8 cellular contexts compared by ENCODE assay signal in the genomic region with DNA sequence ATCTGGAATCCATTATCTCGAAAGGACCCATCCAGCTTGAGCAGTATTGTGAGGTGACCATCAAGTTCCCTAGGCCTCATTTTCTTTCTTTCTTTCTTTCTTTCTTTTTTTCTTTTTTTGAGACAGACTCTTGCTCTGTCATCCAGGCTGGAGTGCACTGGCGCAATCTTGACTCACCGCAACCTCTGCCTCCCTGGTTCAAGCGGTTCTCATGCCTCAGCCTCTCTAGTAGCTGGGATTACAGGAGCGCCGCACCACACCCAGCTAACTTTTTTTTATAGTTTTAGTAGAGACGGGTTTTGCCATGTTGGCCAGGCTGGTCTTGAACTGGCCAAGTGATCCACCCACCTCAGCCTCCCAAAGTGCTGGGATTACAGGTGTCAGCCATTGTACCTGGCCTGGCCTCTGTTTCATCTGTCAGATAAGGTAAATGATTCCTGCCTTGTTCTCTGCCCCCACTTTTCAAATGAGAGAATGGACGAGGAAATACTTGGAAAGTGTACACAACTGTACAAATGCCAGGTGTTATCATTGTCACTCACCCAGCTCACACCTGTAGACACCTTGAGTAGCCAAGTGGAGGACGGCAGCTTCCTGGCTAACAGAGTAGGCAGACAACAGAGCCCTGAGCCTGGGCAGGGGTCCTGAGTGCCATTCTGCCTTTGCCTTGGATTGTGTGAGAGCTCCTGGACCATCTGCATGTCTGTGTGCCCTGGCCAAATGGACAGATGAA. TPM values are rescaled to one million over a fixed set of nuclear protein-coding genes. Genes with fewer than 3 reads are reported as not detected.
DNase-seq lines count a peak whose midpoint lies in the region; TF ChIP-seq lines count a peak whose summit lies in the region.
"Had no signal": no experiment of that assay in that cellular context is flagged by ENCODE, and none has a peak within 500 bp of the region (broad histone marks: within the 10 kb centered on the region; RNA-seq: fewer than 3 reads in every experiment).

No MANE protein-coding gene starts in this region.

- H3K4me1 ChIP-seq in iPS-20b (ENCODE audit: insufficient read depth, low read length) (peaks cover 52% of the 10 kb centered on the region), subcutaneous abdominal adipose tissue (ENCODE audit: control insufficient read depth in 5 of 5, insufficient read depth in 5 of 5, low read length in 5 of 5) (peaks cover 18 to 63% (median 57%) of the 10 kb centered on the region in 5 donors)

- no peaks in the 10 kb centered on the region for H3K9me3 Mint-ChIP-seq in HFFc6

- H3K27me3 Mint-ChIP-seq in HFFc6 (ENCODE audit: insufficient read depth) = no peaks in the 10 kb centered on the region; the same call in 1 of the 2 replicates

- no peak for TF ChIP-seq CTCF in HFFc6 (IDR thresholded peaks at IDR 0.05)

- no peak overlapping the region; the same call in 1 of the 2 replicates for H3K4me3 Mint-ChIP-seq in HFFc6

- intact Hi-C loops in posterior vena cava (cut with DNase I) = loop anchor here in 1 of 2 donors (10.0 kb wide), 1 partner anchor 52 kb away; no protein-coding TSS in a partner anchor

- H3K9me3 ChIP-seq in iPS-20b (ENCODE audit: insufficient read depth, low read depth, low read length) (no peaks in the 10 kb centered on the region), subcutaneous abdominal adipose tissue (ENCODE audit: control insufficient read depth in 5 of 5, low read length in 5 of 5) (no peaks in the 10 kb centered on the region)

- no peaks in the 10 kb centered on the region for H3K27me3 ChIP-seq in iPS-20b (ENCODE audit: insufficient read depth, low read length)
- no peaks in the 10 kb centered on the region for H3K27me3 ChIP-seq in subcutaneous abdominal adipose tissue (ENCODE audit: control insufficient read depth in 5 of 5, insufficient read depth in 4 of 5, low read length in 5 of 5)

- DNase-seq in HFFc6 (no peak), amniotic epithelial cell (ENCODE audit: low read depth) (peak; percentile 74), putamen (ENCODE audit: low spot score) (no peak), NCI-H748 (lab: John Stamatoyannopoulos, UW; ENCODE audit: unreplicated experiment) (no peak), posterior vena cava (ENCODE audit: low spot score) (no peak)
- DNase-seq: activated effector memory CD4-positive, alpha-beta T cell treated with Interleukin-2 at 50 U/mL for 16 hours had no signal

- peak overlapping the region; percentile 83 for H3K27ac Mint-ChIP-seq in HFFc6

- peak overlapping the region; percentile 6 for H3K27ac ChIP-seq in iPS-20b (ENCODE audit: low read length)
- peak overlapping the region; percentile 78 for H3K27ac ChIP-seq in subcutaneous abdominal adipose tissue (ENCODE audit: low read depth, low read length)

- peak overlapping the region; percentile 63; the same call in 1 of the 2 replicates for H3K9ac ChIP-seq in iPS-20b (ENCODE audit: low read depth, low read length)
- H3K9ac ChIP-seq in subcutaneous abdominal adipose tissue (ENCODE audit: low read length in 5 of 5) = no peak overlapping the region

- H3K36me3 Mint-ChIP-seq in HFFc6 (ENCODE audit: low read depth) = peaks cover 30% of the 10 kb centered on the region

- H3K4me1 Mint-ChIP-seq in HFFc6 (ENCODE audit: low read depth) = peaks cover 79% of the 10 kb centered on the region

- no peak overlapping the region for H3K4me3 ChIP-seq in iPS-20b (ENCODE audit: low read length)
- H3K4me3 ChIP-seq in subcutaneous abdominal adipose tissue (ENCODE audit: low read depth in 1 of 5, low read length in 5 of 5) = no peak overlapping the region

- H3K36me3 ChIP-seq in iPS-20b (ENCODE audit: insufficient read depth, low read depth, low read length) (peaks cover 9% of the 10 kb centered on the region; the same call in 1 of the 2 replicates), subcutaneous abdominal adipose tissue (ENCODE audit: control insufficient read depth in 5 of 5, insufficient read depth in 5 of 5, low read length in 5 of 5) (peaks cover 0 to 3% (median 0%) of the 10 kb centered on the region in 5 donors)

RNA-seq across cellular contexts. Expression of a gene that starts 54.1 kb away (rescaled TPM):
- 100 to 1,000 TPM; 149 to 158 (median 155) TPM for total RNA-seq in HFFc6 (2021; fragmentation: NEBNext Ultra II Directional; extraction: Animal tissue kit (Norgen Biotek cat#: 25700))
- 100 to 1,000 TPM in 1 of 2 donors, 10 to 100 TPM in 1; 75.6 to 103 TPM for total RNA-seq in posterior vena cava
